8 cellular contexts compared by ENCODE assay signal in the genomic region with DNA sequence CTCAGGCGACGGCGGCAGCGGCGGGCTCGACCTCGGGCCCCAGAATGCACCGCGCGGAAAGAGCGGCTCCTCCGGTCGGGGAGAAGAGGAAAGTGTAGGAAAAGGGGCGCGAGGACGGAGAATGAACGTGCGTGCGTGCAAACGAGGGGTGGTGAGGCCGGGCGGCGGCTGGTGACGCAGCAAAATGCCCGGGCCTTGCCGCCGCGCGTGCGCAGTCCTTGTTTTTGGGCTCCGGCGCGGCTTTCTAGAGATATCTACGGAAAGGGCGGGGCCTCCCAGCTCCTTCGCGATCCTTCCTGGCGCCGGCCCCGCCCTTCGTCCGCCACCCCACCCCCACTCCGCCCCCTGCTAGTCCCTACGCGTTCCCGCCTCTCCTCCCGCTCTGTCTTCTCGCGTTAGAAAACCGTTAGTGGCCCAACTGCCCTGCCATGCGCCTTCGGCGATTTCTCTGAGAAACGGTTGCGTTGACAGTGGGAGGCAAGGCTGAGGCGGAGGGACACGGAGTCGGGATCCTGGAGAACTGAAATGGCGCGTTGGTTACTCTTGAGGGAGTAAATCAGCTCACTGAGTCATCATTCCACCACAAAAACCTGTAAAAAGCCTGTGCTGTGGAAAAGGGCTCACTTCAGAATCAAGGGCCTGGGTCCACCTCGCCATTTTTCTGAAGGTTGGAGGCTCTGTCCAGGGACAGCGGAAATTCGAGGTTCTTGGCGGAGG. TPM values are rescaled to one million over a fixed set of nuclear protein-coding genes. Genes with fewer than 3 reads are reported as not detected.
DNase-seq lines count a peak whose midpoint lies in the region; ATAC-seq and TF ChIP-seq lines count a peak whose summit lies in the region.

Gene PTGES3, minus strand, starts transcription at position 156 of the 717 bp plus-strand sequence. CDS start 285 bp downstream, outside the sequence.

- peak; percentile 70 for ATAC-seq in HG03196 (IDR thresholded peaks at IDR 0.05; ENCODE audit: unreplicated experiment)
- peak; percentile 75 for ATAC-seq in activated B cell treated with CpG ODN at 0.5 μM for 24 hours (ENCODE audit: low read depth)

- H3K27ac Mint-ChIP-seq in activated B cell treated with CpG ODN at 0.5 μM for 24 hours = peak within 1 kb of the TSS; percentile 99

- in situ Hi-C loops in GM18951 (cut with MboI; ENCODE audit: low sequenced_read_pairs, unreplicated experiment) = no loop called here

- CTCF ChIA-PET in activated B cell treated with CpG ODN at 0.5 μM for 24 hours (lab: Charles Lee) = interaction anchor here (0.9 to 3.7 kb wide), 5 partner anchors 10 to 771 kb away, joined by 3 to 15 read pairs (median 6); no protein-coding TSS in a partner anchor

- intact Hi-C loops in activated B cell treated with CpG ODN at 0.5 μM for 24 hours (cut with micrococcal nuclease) = loop anchor here (1.0 to 10.0 kb wide), 11 partner anchors 29 to 1064 kb away; partner anchors contain the start of genes BAZ2A, CDK4, INHBC and NAB2

- H3K27me3 Mint-ChIP-seq in activated B cell treated with CpG ODN at 0.5 μM for 24 hours = no peaks in the 10 kb centered on the region

- TF ChIP-seq POLR2A in GM18951 (IDR thresholded peaks at IDR 0.05; ENCODE audit: extremely low read depth, insufficient read depth, insufficient read length) = peak; percentile 91

- peaks cover 35% of the 10 kb centered on the region for H3K36me3 Mint-ChIP-seq in activated B cell treated with CpG ODN at 0.5 μM for 24 hours (ENCODE audit: low read depth)

- peak within 1 kb of the TSS; percentile 100 for H3K4me3 Mint-ChIP-seq in activated B cell treated with CpG ODN at 0.5 μM for 24 hours

- H3K4me1 Mint-ChIP-seq in activated B cell treated with CpG ODN at 0.5 μM for 24 hours = peaks cover 36% of the 10 kb centered on the region

- H3K27ac ChIP-seq in caudate nucleus (ENCODE audit: low read depth, low read length) = peak within 1 kb of the TSS; percentile 100

- no peak for TF ChIP-seq CTCF in activated B cell treated with CpG ODN at 0.5 μM for 24 hours (IDR thresholded peaks at IDR 0.05)

- DNase-seq in AG08395 (ENCODE audit: low spot score) = peak; percentile 99
- peak; percentile 98 for DNase-seq in NCI-H345 (lab: John Stamatoyannopoulos, UW)
- DNase-seq in activated B cell treated with CpG ODN at 0.5 μM for 24 hours = peak; percentile 97
- DNase-seq in caudate nucleus (lab: John Stamatoyannopoulos, UW) = peak in 60 of 61 donors; percentile 51 to 100 (median 94)
- DNase-seq in inferior parietal cortex (ENCODE audit: extremely low spot score) = peak; percentile 95
- peak; percentile 95 to 97 for DNase-seq in stimulated activated CD4-positive, alpha-beta T cell treated with anti-CD3 and anti-CD28 coated beads, Interleukin-12 subunit alpha, Interleukin-12 subunit beta, amount 100 ng/mL, for 24 hours (ENCODE audit: low read depth in 2 of 2)

- POLR2A ChIA-PET in activated B cell treated with CpG ODN at 0.5 μM for 24 hours (lab: Charles Lee) = interaction anchor here (0.6 to 7.4 kb wide), 35 partner anchors 10 to 1068 kb away, joined by 3 to 159 read pairs (median 6); partner anchors contain the start of genes ATP5F1B, BAZ2A, DDIT3 and ESYT1

- no peaks in the 10 kb centered on the region for H3K9me3 Mint-ChIP-seq in activated B cell treated with CpG ODN at 0.5 μM for 24 hours

RNA-seq across cellular contexts. Expression of gene PTGES3, which starts in this region (rescaled TPM):
- 183 and 185 TPM in 2 replicates for total RNA-seq in activated B cell treated with CpG ODN at 0.5 μM for 24 hours

Comparison
In these comparisons a context has a peak if more than half of its experiments do, and no peak if none do; other contexts are left out.
1. Peak in every context shown above with its lines: DNase-seq, ATAC-seq and H3K27ac ChIP-seq.